1 cellular context compared by ENCODE assay signal in genomic region chr10:117419921-117420320, GRCh38.
TF ChIP-seq lines count a peak whose summit lies in the region.

No MANE protein-coding gene starts in this region.

TF ChIP-seq in K562, 482 proteins besides CTCF, POLR2A, EP300 and RAD21 (continued from another document):
- TF ChIP-seq RNF219 (CRISPR knock-in tag; IDR thresholded peaks at IDR 0.05): no peak
- no peak for TF ChIP-seq NFE2 (IDR thresholded peaks at IDR 0.05; ENCODE audit: low read depth)
- TF ChIP-seq PRMT5 (CRISPR knock-in tag; IDR thresholded peaks at IDR 0.05): no peak
- TF ChIP-seq, protein P1, sequence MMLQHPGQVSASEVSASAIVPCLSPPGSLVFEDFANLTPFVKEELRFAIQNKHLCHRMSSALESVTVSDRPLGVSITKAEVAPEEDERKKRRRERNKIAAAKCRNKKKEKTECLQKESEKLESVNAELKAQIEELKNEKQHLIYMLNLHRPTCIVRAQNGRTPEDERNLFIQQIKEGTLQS (IDR thresholded peaks at IDR 0.05): no peak
- TF ChIP-seq, protein P1 (CRISPR knock-in tag; conservative IDR thresholded peaks at IDR 0.05): no peak
- TF ChIP-seq ZKSCAN1 (IDR thresholded peaks at IDR 0.05; ENCODE audit: low read depth, low read length): no peak
- no peak for TF ChIP-seq FOXA1 (IDR thresholded peaks at IDR 0.05; ENCODE audit: borderline replicate concordance)
- TF ChIP-seq RBM25 (IDR thresholded peaks at IDR 0.05; ENCODE audit: low read depth, low read length, severe bottlenecking): no peak
- TF ChIP-seq ZFPM2 (CRISPR knock-in tag; IDR thresholded peaks at IDR 0.05): no peak
- TF ChIP-seq ZC3H4 (CRISPR knock-in tag; IDR thresholded peaks at IDR 0.05; ENCODE audit: borderline replicate concordance): no peak
